In genomic region chr5:39218482-39219381, GRCh38 we compare ENCODE assay signal across 9 cellular contexts. TPM values are rescaled to one million over a fixed set of nuclear protein-coding genes. Genes with fewer than 3 reads are reported as not detected.
DNase-seq lines count a peak whose midpoint lies in the region; ATAC-seq and TF ChIP-seq lines count a peak whose summit lies in the region.
"Had no signal": no experiment of that assay in that cellular context is flagged by ENCODE, and none has a peak within 500 bp of the region (broad histone marks: within the 10 kb centered on the region; RNA-seq: fewer than 3 reads in every experiment).

No MANE protein-coding gene starts in this region.

- H3K9me3 ChIP-seq in adrenal gland (replicated peaks in 1 of 3) = no peaks in the 10 kb centered on the region
- H3K9me3 ChIP-seq: tibial nerve had no signal

- H3K4me3 ChIP-seq in adrenal gland = peak overlapping the region in 1 of 4 donors; percentile 0

- no peak for TF ChIP-seq CTCF in CD14-positive monocyte (IDR thresholded peaks at IDR 0.05)
- no peak for TF ChIP-seq CTCF in nephron (IDR thresholded peaks at IDR 0.05; ENCODE audit: unreplicated experiment in 3 of 3)
- TF ChIP-seq CTCF in adrenal gland (IDR thresholded peaks at IDR 0.05) = no peak

- H3K36me3 ChIP-seq in adrenal gland (replicated peaks in 1 of 2) = no peaks in the 10 kb centered on the region
- H3K36me3 ChIP-seq: tibial nerve had no signal

- peak overlapping the region; percentile 91 to 98 (median 95) for H3K27ac Mint-ChIP-seq in CD14-positive monocyte
- peak overlapping the region; percentile 67 to 88 for H3K27ac Mint-ChIP-seq in effector memory CD8-positive, alpha-beta T cell
- peak overlapping the region; percentile 80 to 93 (median 87) for H3K27ac Mint-ChIP-seq in nephron

- H3K27ac ChIP-seq in adrenal gland = peak overlapping the region in 2 of 5 donors; percentile 10 to 34

- peak overlapping the region; percentile 90 to 98 for H3K4me3 Mint-ChIP-seq in CD14-positive monocyte
- H3K4me3 Mint-ChIP-seq in effector memory CD8-positive, alpha-beta T cell = peak overlapping the region in 1 of 2 donors; percentile 73
- H3K4me3 Mint-ChIP-seq in nephron = peak overlapping the region in 1 of 3 experiments; percentile 36

- H3K4me1 Mint-ChIP-seq in CD14-positive monocyte = peaks cover 77% of the 10 kb centered on the region
- H3K4me1 Mint-ChIP-seq in effector memory CD8-positive, alpha-beta T cell (ENCODE audit: low read depth in 2 of 2) = peaks cover 34 to 57% of the 10 kb centered on the region in 2 donors
- peaks cover 29% of the 10 kb centered on the region for H3K4me1 Mint-ChIP-seq in nephron

- peaks cover 35 to 51% of the 10 kb centered on the region in 2 donors for H3K36me3 Mint-ChIP-seq in CD14-positive monocyte
- H3K36me3 Mint-ChIP-seq in effector memory CD8-positive, alpha-beta T cell (ENCODE audit: insufficient read depth) = peaks cover 7% of the 10 kb centered on the region
- H3K36me3 Mint-ChIP-seq in nephron (ENCODE audit: low read depth) = no peaks in the 10 kb centered on the region

- WGBS in adrenal gland, 4 donors = 59 to 71% (median 67%) methylated on average over 8 of the region's 8 CpGs

- intact Hi-C loops in CD14-positive monocyte (cut with micrococcal nuclease) = loop anchor here (2.0 to 5.0 kb wide), 3 partner anchors 39 to 64 kb away; no protein-coding TSS in a partner anchor
- intact Hi-C loops in adrenal gland (cut with DNase I) = loop anchor here (5.0 to 10.0 kb wide), 2 partner anchors 66 to 354 kb away; no protein-coding TSS in a partner anchor

- H3K27me3 Mint-ChIP-seq in CD14-positive monocyte (ENCODE audit: low read depth in 3 of 3) (peaks cover 0 to 1% (median 0%) of the 10 kb centered on the region in 3 donors), nephron (ENCODE audit: low read depth) (no peaks in the 10 kb centered on the region)
- no peaks in the 10 kb centered on the region for H3K27me3 Mint-ChIP-seq in effector memory CD8-positive, alpha-beta T cell

- peaks cover 0 to 7% (median 3%) of the 10 kb centered on the region in 7 donors for H3K9me3 Mint-ChIP-seq in CD14-positive monocyte
- no peaks in the 10 kb centered on the region for H3K9me3 Mint-ChIP-seq in effector memory CD8-positive, alpha-beta T cell
- no peaks in the 10 kb centered on the region for H3K9me3 Mint-ChIP-seq in nephron

- H3K4me1 ChIP-seq in adrenal gland (replicated peaks in 1 of 2) = peaks cover 0 to 8% of the 10 kb centered on the region in 2 donors

- TF ChIP-seq POLR2A in adrenal gland (IDR thresholded peaks at IDR 0.05) = no peak

- DNase-seq in CD14-positive monocyte (ENCODE audit: low spot score) = no peak
- peak; percentile 72 for DNase-seq in MV-4-11 (lab: John Stamatoyannopoulos, UW)
- no peak for DNase-seq in effector memory CD8-positive, alpha-beta T cell
- no peak for DNase-seq in 8988T
- no peak for DNase-seq in adrenal gland
- DNase-seq in COLO668 (lab: John Stamatoyannopoulos, UW; ENCODE audit: unreplicated experiment) = no peak

- H3K27me3 ChIP-seq in adrenal gland = no peaks in the 10 kb centered on the region
- H3K27me3 ChIP-seq: tibial nerve had no signal

- ATAC-seq in effector memory CD8-positive, alpha-beta T cell (replicated peaks) = no peak
- ATAC-seq in GM18870 (IDR thresholded peaks at IDR 0.05; ENCODE audit: unreplicated experiment) = no peak

RNA-seq across cellular contexts. Expression of gene FYB1, which starts 0.6 kb away (rescaled TPM):
- 100 to 1,000 TPM in 1 of 2 donors, 10 to 100 TPM in 1; 75.3 to 141 TPM for polyA plus RNA-seq in CD14-positive monocyte
- total RNA-seq in adrenal gland = 10 to 100 TPM in 7 of 8 donors, 1 to 10 TPM in 1; 5.1 to 29.8 (median 17.7) TPM
- 1 to 10 TPM; 1.8 to 6.7 (median 5.8) TPM for polyA plus RNA-seq in adrenal gland

Comparison
In these comparisons a context has a peak if more than half of its experiments do, and no peak if none do; other contexts are left out.
1. RNA of gene FYB1, which starts 0.6 kb away (polyA plus RNA-seq): 75.3 to 141 TPM in CD14-positive monocyte; 1.8 to 6.7 TPM in adrenal gland; every median in the first group is over 4 times any median in the second.
2. Peak in every context shown above with its lines, with median percentiles within 50 percentile points of each other: H3K27ac Mint-ChIP-seq.